In the genomic region with DNA sequence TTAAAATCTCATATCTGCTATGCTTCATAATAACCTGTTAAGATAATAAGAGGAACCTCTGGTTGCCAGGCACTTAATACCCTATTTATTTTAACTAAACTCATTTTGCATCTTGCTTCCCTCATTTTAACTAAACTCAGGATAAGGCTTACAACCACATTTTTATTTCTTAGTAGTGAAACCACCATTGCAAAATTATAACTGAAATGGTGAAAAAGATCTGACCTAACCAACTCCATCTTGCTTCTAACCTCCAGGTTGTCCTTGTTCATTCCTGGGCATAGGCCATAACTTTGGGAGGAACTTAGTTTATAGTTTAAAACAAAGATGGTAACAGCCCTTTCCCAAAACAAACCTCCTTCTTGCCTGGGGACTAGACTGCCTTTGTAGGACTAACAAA, we compare ENCODE assay signal across 22 cellular contexts.
"Had no signal": no experiment of that assay in that cellular context is flagged by ENCODE, and none has a peak within 500 bp of the region (broad histone marks: within the 10 kb centered on the region; RNA-seq: fewer than 3 reads in every experiment).

No MANE protein-coding gene starts in this region.

- H3K27me3 Mint-ChIP-seq: activated CD4-positive, alpha-beta memory T cell treated with anti-CD3 and anti-CD28 coated beads for 36 hours; activated CD4-positive, alpha-beta T cell treated with anti-CD3 and anti-CD28 coated beads for 36 hours; central memory CD8-positive, alpha-beta T cell had no signal

- ATAC-seq: activated CD4-positive, alpha-beta T cell treated with anti-CD3 and anti-CD28 coated beads for 36 hours; left cardiac atrium had no signal

- H3K4me3 ChIP-seq: colonic mucosa, right atrium auricular region, stomach, vagina had no signal

- DNase-seq: activated CD4-positive, alpha-beta memory T cell treated with anti-CD3 and anti-CD28 coated beads for 36 hours; activated CD4-positive, alpha-beta T cell treated with anti-CD3 and anti-CD28 coated beads for 36 hours; activated naive CD4-positive, alpha-beta T cell treated with anti-CD3 and anti-CD28 coated beads for 36 hours; activated T-cell treated with anti-CD3 and anti-CD28 coated beads, Interleukin-2, amount 50 U/mL, for 1 hour; aorta; brain microvascular endothelial cell; colonic mucosa; erythroblast; foreskin melanocyte; glutamatergic neuron; hippocampal formation; left cardiac atrium; mesendoderm; stimulated activated CD4-positive, alpha-beta T cell treated with anti-CD3 and anti-CD28 coated beads, Interleukin-12 subunit alpha, Interleukin-12 subunit beta, amount 100 ng/mL, for 4 hours; stimulated activated CD4-positive, alpha-beta T cell treated with anti-CD3 and anti-CD28 coated beads, Interleukin-1b, Interleukin-23, amount 100 ng/mL, for 48 hours; stomach; trophoblast cell had no signal

- H3K9me3 Mint-ChIP-seq: central memory CD8-positive, alpha-beta T cell had no signal

- H3K36me3 ChIP-seq: colonic mucosa, right atrium auricular region, stomach, vagina had no signal

- H3K9me3 ChIP-seq: colonic mucosa, right atrium auricular region, stomach, vagina had no signal

- H3K27ac Mint-ChIP-seq: activated CD4-positive, alpha-beta memory T cell treated with anti-CD3 and anti-CD28 coated beads for 36 hours; activated CD4-positive, alpha-beta T cell treated with anti-CD3 and anti-CD28 coated beads for 36 hours; activated naive CD4-positive, alpha-beta T cell treated with anti-CD3 and anti-CD28 coated beads for 36 hours had no signal

- H3K4me3 Mint-ChIP-seq: activated CD4-positive, alpha-beta memory T cell treated with anti-CD3 and anti-CD28 coated beads for 36 hours; activated CD4-positive, alpha-beta T cell treated with anti-CD3 and anti-CD28 coated beads for 36 hours; activated naive CD4-positive, alpha-beta T cell treated with anti-CD3 and anti-CD28 coated beads for 36 hours; central memory CD8-positive, alpha-beta T cell; neural crest cell had no signal

- H3K27me3 ChIP-seq: brain microvascular endothelial cell, colonic mucosa, right atrium auricular region, stomach, vagina had no signal

- H3K27ac ChIP-seq: brain microvascular endothelial cell, colonic mucosa, right atrium auricular region, vagina, VCaP had no signal
